ENCODE assay signal across 13 cellular contexts in the genomic region with DNA sequence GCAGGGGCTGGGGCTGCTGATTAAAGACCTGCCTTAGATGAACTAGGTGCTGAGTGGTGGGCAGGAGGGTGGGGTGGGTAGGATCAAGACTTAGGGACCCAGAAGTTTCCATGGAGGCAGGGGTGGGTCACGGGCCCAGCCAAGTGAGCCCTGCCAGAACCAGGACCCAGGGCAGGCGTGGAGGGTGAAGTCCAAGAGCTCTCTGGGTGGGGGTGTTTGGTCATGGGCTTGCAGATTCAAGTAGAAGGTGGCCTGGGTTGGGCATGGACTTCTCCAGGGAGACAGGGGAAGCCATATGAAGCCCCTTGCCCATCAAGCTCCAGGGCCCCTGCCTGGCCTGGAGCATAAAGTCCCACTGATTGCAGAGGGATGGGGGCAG.
DNase-seq lines count a peak whose midpoint lies in the region; ATAC-seq and TF ChIP-seq lines count a peak whose summit lies in the region.
"Had no signal": no experiment of that assay in that cellular context is flagged by ENCODE, and none has a peak within 500 bp of the region (broad histone marks: within the 10 kb centered on the region; RNA-seq: fewer than 3 reads in every experiment).

No MANE protein-coding gene starts in this region.

- H2AFZ ChIP-seq in neural progenitor cell (replicated peaks): no peak overlapping the region

- 65 to 84% (median 70%) methylated on average over 2 of the region's 2 CpGs for WGBS in adrenal gland, 4 donors
- WGBS in thyroid gland, 2 donors: 72 to 90% methylated on average over 2 of the region's 2 CpGs

- H3K4me3 Mint-ChIP-seq in glutamatergic neuron (ENCODE audit: unreplicated experiment): peak overlapping the region; percentile 59
- H3K4me3 Mint-ChIP-seq in neural progenitor cell: peak overlapping the region; percentile 63
- H3K4me3 Mint-ChIP-seq: activated T-helper 17 cell treated with anti-CD3 and anti-CD28 coated beads, Interleukin-2, amount 50 U/mL, for 72 hours; WTC11 had no signal

- H3K9ac ChIP-seq in neural progenitor cell: no peak overlapping the region

- intact Hi-C loops in adrenal gland (cut with DNase I) (loop anchor here (10.0 kb wide), 3 partner anchors 107 to 243 kb away; no protein-coding TSS in a partner anchor), thyroid gland (cut with DNase I) (no loop called here)

- H3K79me2 ChIP-seq in neural progenitor cell (ENCODE audit: low read depth): no peaks in the 10 kb centered on the region

- DNase-seq in adrenal gland (no peak), glutamatergic neuron (no peak), neural progenitor cell (ENCODE audit: low spot score) (no peak), thyroid gland (no peak), H7 (no peak), Kasumi-1 (lab: John Stamatoyannopoulos, UW) (no peak), RPMI8226 (no peak)
- DNase-seq: NCI-H446 treated with DMSO at 0.1 percent for 48 hours, SHP77 treated with DMSO at 0.1 percent for 48 hours had no signal

- H3K4me3 ChIP-seq in adrenal gland: peak overlapping the region in 1 of 4 donors; percentile 17
- H3K4me3 ChIP-seq in neural progenitor cell: no peak overlapping the region
- no peak overlapping the region for H3K4me3 ChIP-seq in thyroid gland (replicated peaks in 1 of 3)
- H3K4me3 ChIP-seq in H7 (ENCODE audit: insufficient read depth, low read depth, low read length): no peak overlapping the region
- H3K4me3 ChIP-seq: MG63 had no signal

- no peaks in the 10 kb centered on the region for H3F3A ChIP-seq in neural progenitor cell (ENCODE audit: low read depth)

- H3K27ac Mint-ChIP-seq in glutamatergic neuron (ENCODE audit: unreplicated experiment): peak overlapping the region; percentile 84
- H3K27ac Mint-ChIP-seq in neural progenitor cell: peak overlapping the region; percentile 50
- H3K27ac Mint-ChIP-seq: activated T-helper 17 cell treated with anti-CD3 and anti-CD28 coated beads, Interleukin-2, amount 50 U/mL, for 72 hours; WTC11 had no signal

- no peaks in the 10 kb centered on the region for H3K27me3 ChIP-seq in adrenal gland
- H3K27me3 ChIP-seq in neural progenitor cell: no peaks in the 10 kb centered on the region
- no peaks in the 10 kb centered on the region for H3K27me3 ChIP-seq in thyroid gland
- no peaks in the 10 kb centered on the region for H3K27me3 ChIP-seq in H7 (ENCODE audit: control insufficient read depth, insufficient read depth, low read length)
- H3K27me3 ChIP-seq: MG63 had no signal

- TF ChIP-seq CTCF in adrenal gland (IDR thresholded peaks at IDR 0.05) (no peak), glutamatergic neuron (IDR thresholded peaks at IDR 0.05; ENCODE audit: partially characterized antibody, unreplicated experiment) (no peak), neural progenitor cell (IDR thresholded peaks at IDR 0.05) (no peak), thyroid gland (IDR thresholded peaks at IDR 0.05) (no peak)

- H3K9me3 ChIP-seq in adrenal gland (replicated peaks in 1 of 3): no peaks in the 10 kb centered on the region
- H3K9me3 ChIP-seq in neural progenitor cell (ENCODE audit: low read depth): no peaks in the 10 kb centered on the region
- no peaks in the 10 kb centered on the region for H3K9me3 ChIP-seq in thyroid gland
- H3K9me3 ChIP-seq: MG63 had no signal

- peaks cover 4% of the 10 kb centered on the region for H4K20me1 ChIP-seq in neural progenitor cell (ENCODE audit: low read depth)

- H3K36me3 Mint-ChIP-seq in glutamatergic neuron (ENCODE audit: unreplicated experiment): peaks cover 5% of the 10 kb centered on the region
- H3K36me3 Mint-ChIP-seq in neural progenitor cell: peaks cover 3% of the 10 kb centered on the region
- H3K36me3 Mint-ChIP-seq: WTC11 had no signal

- H3K4me1 ChIP-seq in adrenal gland (replicated peaks in 1 of 2) (peaks cover 7 to 60% of the 10 kb centered on the region in 2 donors), neural progenitor cell (peaks cover 17% of the 10 kb centered on the region), thyroid gland (peaks cover 31 to 55% of the 10 kb centered on the region in 2 donors)

- H3K9me3 Mint-ChIP-seq in glutamatergic neuron (ENCODE audit: unreplicated experiment) (peaks cover 17% of the 10 kb centered on the region), neural progenitor cell (no peaks in the 10 kb centered on the region)
- H3K9me3 Mint-ChIP-seq: activated T-helper 17 cell treated with anti-CD3 and anti-CD28 coated beads, Interleukin-2, amount 50 U/mL, for 72 hours; WTC11 had no signal

- H3K4me1 Mint-ChIP-seq in glutamatergic neuron (ENCODE audit: low read depth, unreplicated experiment) (peaks cover 41% of the 10 kb centered on the region), neural progenitor cell (peaks cover 67% of the 10 kb centered on the region)

- no peak overlapping the region for H3K4me2 ChIP-seq in neural progenitor cell

- no peak for ATAC-seq in HG03025 (IDR thresholded peaks at IDR 0.05; ENCODE audit: low FRiP score, unreplicated experiment)
- ATAC-seq: activated T-helper 17 cell treated with anti-CD3 and anti-CD28 coated beads, Interleukin-2, amount 50 U/mL, for 72 hours; WTC11 had no signal

- H3K27me3 Mint-ChIP-seq in glutamatergic neuron (ENCODE audit: unreplicated experiment) (peaks cover 11% of the 10 kb centered on the region), neural progenitor cell (ENCODE audit: insufficient read depth, low read depth) (peaks cover 8% of the 10 kb centered on the region)
- H3K27me3 Mint-ChIP-seq: activated T-helper 17 cell treated with anti-CD3 and anti-CD28 coated beads, Interleukin-2, amount 50 U/mL, for 72 hours had no signal

- no peaks in the 10 kb centered on the region for H3K36me3 ChIP-seq in adrenal gland (replicated peaks in 1 of 2)
- no peaks in the 10 kb centered on the region for H3K36me3 ChIP-seq in neural progenitor cell
- no peaks in the 10 kb centered on the region for H3K36me3 ChIP-seq in thyroid gland
- no peaks in the 10 kb centered on the region for H3K36me3 ChIP-seq in H7 (replicated peaks; ENCODE audit: control insufficient read depth, insufficient read depth, low read length)
- H3K36me3 ChIP-seq: MG63 had no signal

- peak overlapping the region; percentile 57 to 89 (median 65) for H3K27ac ChIP-seq in adrenal gland
- no peak overlapping the region for H3K27ac ChIP-seq in neural progenitor cell
- peak overlapping the region; percentile 45 to 83 (median 63) for H3K27ac ChIP-seq in thyroid gland

- TF ChIP-seq POLR2A in adrenal gland (IDR thresholded peaks at IDR 0.05): no peak
- no peak for TF ChIP-seq POLR2A in thyroid gland (IDR thresholded peaks at IDR 0.05)
